Comparison of ENCODE assay signal across 9 cellular contexts in genomic region chr9:74645007-74645639, GRCh38.
DNase-seq lines count a peak whose midpoint lies in the region; ATAC-seq, FAIRE-seq and TF ChIP-seq lines count a peak whose summit lies in the region.
"Had no signal": no experiment of that assay in that cellular context is flagged by ENCODE, and none has a peak within 500 bp of the region (broad histone marks: within the 10 kb centered on the region; RNA-seq: fewer than 3 reads in every experiment).

No MANE protein-coding gene starts in this region.

- no peaks in the 10 kb centered on the region for H3K27me3 Mint-ChIP-seq in activated CD4-positive, alpha-beta memory T cell treated with anti-CD3 and anti-CD28 coated beads, Interleukin-2, amount 10 ng/mL, durations not matched to agents 7 days and 5 days
- peaks cover 15% of the 10 kb centered on the region for H3K27me3 Mint-ChIP-seq in T-helper 17 cell

- CTCF ChIA-PET in activated CD4-positive, alpha-beta memory T cell treated with anti-CD3 and anti-CD28 coated beads, Interleukin-2, amount 10 ng/mL, durations not matched to agents 7 days and 5 days (lab: Charles Lee): no interaction called here

- peak; percentile 59 for ATAC-seq in HG02678 (IDR thresholded peaks at IDR 0.05; ENCODE audit: unreplicated experiment)
- ATAC-seq in T-helper 17 cell: no peak

- H3K36me3 Mint-ChIP-seq in activated CD4-positive, alpha-beta memory T cell treated with anti-CD3 and anti-CD28 coated beads, Interleukin-2, amount 10 ng/mL, durations not matched to agents 7 days and 5 days (ENCODE audit: low read depth): no peaks in the 10 kb centered on the region
- no peaks in the 10 kb centered on the region for H3K36me3 Mint-ChIP-seq in T-helper 17 cell (ENCODE audit: low read depth)

- POLR2A ChIA-PET in activated CD4-positive, alpha-beta memory T cell treated with anti-CD3 and anti-CD28 coated beads, Interleukin-2, amount 10 ng/mL, durations not matched to agents 7 days and 5 days (lab: Charles Lee): no interaction called here

- DNase-seq in SK-N-DZ (ENCODE audit: low spot score) (peak; percentile 34), posterior vena cava (ENCODE audit: low spot score) (no peak), NCI-H1436 (lab: John Stamatoyannopoulos, UW) (no peak), T-helper 17 cell (no peak)
- DNase-seq in activated CD4-positive, alpha-beta memory T cell treated with anti-CD3 and anti-CD28 coated beads, Interleukin-2, amount 10 ng/mL, durations not matched to agents 7 days and 5 days: no peak
- DNase-seq: activated B cell treated with CpG ODN at 0.5 μM for 24 hours had no signal

- intact Hi-C loops in posterior vena cava (cut with DNase I): no loop called here

- H3K4me1 Mint-ChIP-seq in activated CD4-positive, alpha-beta memory T cell treated with anti-CD3 and anti-CD28 coated beads, Interleukin-2, amount 10 ng/mL, durations not matched to agents 7 days and 5 days: no peaks in the 10 kb centered on the region
- H3K4me1 Mint-ChIP-seq in T-helper 17 cell: no peaks in the 10 kb centered on the region
- H3K4me1 Mint-ChIP-seq: activated B cell treated with CpG ODN at 0.5 μM for 24 hours had no signal

- no peak overlapping the region for H3K27ac Mint-ChIP-seq in activated CD4-positive, alpha-beta memory T cell treated with anti-CD3 and anti-CD28 coated beads, Interleukin-2, amount 10 ng/mL, durations not matched to agents 7 days and 5 days
- no peak overlapping the region for H3K27ac Mint-ChIP-seq in T-helper 17 cell
- H3K27ac Mint-ChIP-seq: activated B cell treated with CpG ODN at 0.5 μM for 24 hours had no signal

- no peak overlapping the region for H3K4me3 Mint-ChIP-seq in activated CD4-positive, alpha-beta memory T cell treated with anti-CD3 and anti-CD28 coated beads, Interleukin-2, amount 10 ng/mL, durations not matched to agents 7 days and 5 days
- H3K4me3 Mint-ChIP-seq in T-helper 17 cell: no peak overlapping the region
- H3K4me3 Mint-ChIP-seq: activated B cell treated with CpG ODN at 0.5 μM for 24 hours had no signal

- H3K9me3 ChIP-seq in T-helper 17 cell (ENCODE audit: control insufficient read depth, low read length, poor library complexity, severe bottlenecking): no peaks in the 10 kb centered on the region

- H3K9me3 Mint-ChIP-seq in activated CD4-positive, alpha-beta memory T cell treated with anti-CD3 and anti-CD28 coated beads, Interleukin-2, amount 10 ng/mL, durations not matched to agents 7 days and 5 days: no peaks in the 10 kb centered on the region
- H3K9me3 Mint-ChIP-seq: activated B cell treated with CpG ODN at 0.5 μM for 24 hours had no signal

- peak; percentile 63 for TF ChIP-seq CTCF in GM12872 (IDR thresholded peaks at IDR 0.05; ENCODE audit: insufficient read depth, low read depth, low read length)

- peak; percentile 89 for FAIRE-seq in islet of Langerhans (lab: Jason Lieb, UNC)
